Comparison of ENCODE assay signal across 1 cellular context in the genomic region with DNA sequence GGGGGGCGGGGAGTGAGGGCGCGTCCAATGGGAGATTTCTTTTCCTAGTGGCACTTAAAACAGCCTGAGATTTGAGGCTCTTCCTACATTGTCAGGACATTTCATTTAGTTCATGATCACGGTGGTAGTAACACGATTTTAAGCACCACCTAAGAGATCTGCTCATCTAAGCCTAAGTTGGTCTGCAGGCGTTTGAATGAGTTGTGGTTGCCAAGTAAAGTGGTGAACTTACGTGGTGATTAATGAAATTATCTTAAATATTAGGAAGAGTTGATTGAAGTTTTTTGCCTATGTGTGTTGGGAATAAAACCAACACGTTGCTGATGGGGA.
TF ChIP-seq lines count a peak whose summit lies in the region.

No MANE protein-coding gene starts in this region.

TF ChIP-seq in GM23338, 12 proteins besides CTCF, POLR2A, EP300 and RAD21 (continued from another document):
- TF ChIP-seq, protein P1, sequence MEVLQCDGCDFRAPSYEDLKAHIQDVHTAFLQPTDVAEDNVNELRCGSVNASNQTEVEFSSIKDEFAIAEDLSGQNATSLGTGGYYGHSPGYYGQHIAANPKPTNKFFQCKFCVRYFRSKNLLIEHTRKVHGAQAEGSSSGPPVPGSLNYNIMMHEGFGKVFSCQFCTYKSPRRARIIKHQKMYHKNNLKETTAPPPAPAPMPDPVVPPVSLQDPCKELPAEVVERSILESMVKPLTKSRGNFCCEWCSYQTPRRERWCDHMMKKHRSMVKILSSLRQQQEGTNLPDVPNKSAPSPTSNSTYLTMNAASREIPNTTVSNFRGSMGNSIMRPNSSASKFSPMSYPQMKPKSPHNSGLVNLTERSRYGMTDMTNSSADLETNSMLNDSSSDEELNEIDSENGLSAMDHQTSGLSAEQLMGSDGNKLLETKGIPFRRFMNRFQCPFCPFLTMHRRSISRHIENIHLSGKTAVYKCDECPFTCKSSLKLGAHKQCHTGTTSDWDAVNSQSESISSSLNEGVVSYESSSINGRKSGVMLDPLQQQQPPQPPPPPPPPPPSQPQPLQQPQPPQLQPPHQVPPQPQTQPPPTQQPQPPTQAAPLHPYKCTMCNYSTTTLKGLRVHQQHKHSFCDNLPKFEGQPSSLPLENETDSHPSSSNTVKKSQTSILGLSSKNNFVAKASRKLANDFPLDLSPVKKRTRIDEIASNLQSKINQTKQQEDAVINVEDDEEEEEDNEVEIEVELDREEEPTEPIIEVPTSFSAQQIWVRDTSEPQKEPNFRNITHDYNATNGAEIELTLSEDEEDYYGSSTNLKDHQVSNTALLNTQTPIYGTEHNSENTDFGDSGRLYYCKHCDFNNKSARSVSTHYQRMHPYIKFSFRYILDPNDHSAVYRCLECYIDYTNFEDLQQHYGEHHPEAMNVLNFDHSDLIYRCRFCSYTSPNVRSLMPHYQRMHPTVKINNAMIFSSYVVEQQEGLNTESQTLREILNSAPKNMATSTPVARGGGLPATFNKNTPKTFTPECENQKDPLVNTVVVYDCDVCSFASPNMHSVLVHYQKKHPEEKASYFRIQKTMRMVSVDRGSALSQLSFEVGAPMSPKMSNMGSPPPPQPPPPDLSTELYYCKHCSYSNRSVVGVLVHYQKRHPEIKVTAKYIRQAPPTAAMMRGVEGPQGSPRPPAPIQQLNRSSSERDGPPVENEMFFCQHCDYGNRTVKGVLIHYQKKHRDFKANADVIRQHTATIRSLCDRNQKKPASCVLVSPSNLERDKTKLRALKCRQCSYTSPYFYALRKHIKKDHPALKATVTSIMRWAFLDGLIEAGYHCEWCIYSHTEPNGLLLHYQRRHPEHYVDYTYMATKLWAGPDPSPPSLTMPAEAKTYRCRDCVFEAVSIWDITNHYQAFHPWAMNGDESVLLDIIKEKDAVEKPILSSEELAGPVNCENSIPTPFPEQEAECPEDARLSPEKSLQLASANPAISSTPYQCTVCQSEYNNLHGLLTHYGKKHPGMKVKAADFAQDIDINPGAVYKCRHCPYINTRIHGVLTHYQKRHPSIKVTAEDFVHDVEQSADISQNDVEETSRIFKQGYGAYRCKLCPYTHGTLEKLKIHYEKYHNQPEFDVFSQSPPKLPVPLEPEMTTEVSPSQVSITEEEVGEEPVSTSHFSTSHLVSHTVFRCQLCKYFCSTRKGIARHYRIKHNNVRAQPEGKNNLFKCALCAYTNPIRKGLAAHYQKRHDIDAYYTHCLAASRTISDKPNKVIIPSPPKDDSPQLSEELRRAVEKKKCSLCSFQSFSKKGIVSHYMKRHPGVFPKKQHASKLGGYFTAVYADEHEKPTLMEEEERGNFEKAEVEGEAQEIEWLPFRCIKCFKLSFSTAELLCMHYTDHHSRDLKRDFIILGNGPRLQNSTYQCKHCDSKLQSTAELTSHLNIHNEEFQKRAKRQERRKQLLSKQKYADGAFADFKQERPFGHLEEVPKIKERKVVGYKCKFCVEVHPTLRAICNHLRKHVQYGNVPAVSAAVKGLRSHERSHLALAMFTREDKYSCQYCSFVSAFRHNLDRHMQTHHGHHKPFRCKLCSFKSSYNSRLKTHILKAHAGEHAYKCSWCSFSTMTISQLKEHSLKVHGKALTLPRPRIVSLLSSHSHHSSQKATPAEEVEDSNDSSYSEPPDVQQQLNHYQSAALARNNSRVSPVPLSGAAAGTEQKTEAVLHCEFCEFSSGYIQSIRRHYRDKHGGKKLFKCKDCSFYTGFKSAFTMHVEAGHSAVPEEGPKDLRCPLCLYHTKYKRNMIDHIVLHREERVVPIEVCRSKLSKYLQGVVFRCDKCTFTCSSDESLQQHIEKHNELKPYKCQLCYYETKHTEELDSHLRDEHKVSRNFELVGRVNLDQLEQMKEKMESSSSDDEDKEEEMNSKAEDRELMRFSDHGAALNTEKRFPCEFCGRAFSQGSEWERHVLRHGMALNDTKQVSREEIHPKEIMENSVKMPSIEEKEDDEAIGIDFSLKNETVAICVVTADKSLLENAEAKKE (CRISPR knock-in tag; IDR thresholded peaks at IDR 0.05), result no peak
- TF ChIP-seq POLR2AphosphoS5 (IDR thresholded peaks at IDR 0.05; ENCODE audit: low read depth), result no peak
- TF ChIP-seq, protein P2, sequence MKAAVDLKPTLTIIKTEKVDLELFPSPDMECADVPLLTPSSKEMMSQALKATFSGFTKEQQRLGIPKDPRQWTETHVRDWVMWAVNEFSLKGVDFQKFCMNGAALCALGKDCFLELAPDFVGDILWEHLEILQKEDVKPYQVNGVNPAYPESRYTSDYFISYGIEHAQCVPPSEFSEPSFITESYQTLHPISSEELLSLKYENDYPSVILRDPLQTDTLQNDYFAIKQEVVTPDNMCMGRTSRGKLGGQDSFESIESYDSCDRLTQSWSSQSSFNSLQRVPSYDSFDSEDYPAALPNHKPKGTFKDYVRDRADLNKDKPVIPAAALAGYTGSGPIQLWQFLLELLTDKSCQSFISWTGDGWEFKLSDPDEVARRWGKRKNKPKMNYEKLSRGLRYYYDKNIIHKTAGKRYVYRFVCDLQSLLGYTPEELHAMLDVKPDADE (IDR thresholded peaks at IDR 0.05), result no peak
- TF ChIP-seq ZNF114 (CRISPR knock-in tag; IDR thresholded peaks at IDR 0.05), result no peak
- no peak for TF ChIP-seq JUNB (IDR thresholded peaks at IDR 0.05; ENCODE audit: unreplicated experiment)
- no peak for TF ChIP-seq NANOG (IDR thresholded peaks at IDR 0.05; ENCODE audit: borderline replicate concordance)
